Comparison of ENCODE assay signal across 1 cellular context in genomic region chr2:232480201-232481190, GRCh38.
TF ChIP-seq lines count a peak whose summit lies in the region.

No MANE protein-coding gene starts in this region.

TF ChIP-seq in K562, 482 proteins besides CTCF, POLR2A, EP300 and RAD21:
- TF ChIP-seq USF2 (CRISPR knock-in tag; IDR thresholded peaks at IDR 0.05) (peak; percentile 8; the same call in 1 of the 2 replicates), NFIC (IDR thresholded peaks at IDR 0.05) (no peak), ZNF518B (CRISPR knock-in tag; IDR thresholded peaks at IDR 0.05) (no peak), LEF1 (IDR thresholded peaks at IDR 0.05) (no peak), GTF3C2 (IDR thresholded peaks at IDR 0.05; ENCODE audit: borderline replicate concordance, extremely low read depth, insufficient read length) (no peak), ERF (CRISPR knock-in tag; IDR thresholded peaks at IDR 0.05) (no peak), USF1 (CRISPR knock-in tag; IDR thresholded peaks at IDR 0.05) (peak; percentile 60), HNRNPH1 (optimal IDR thresholded peaks at IDR 0.05; ENCODE audit: low read depth, low read length) (no peak), KLF13 (tag; IDR thresholded peaks at IDR 0.05; ENCODE audit: borderline replicate concordance, low read depth) (no peak), TAF9B (IDR thresholded peaks at IDR 0.05; ENCODE audit: partially characterized antibody) (no peak), ARNT (IDR thresholded peaks at IDR 0.05) (no peak), ZNF263 (CRISPR knock-in tag; IDR thresholded peaks at IDR 0.05; ENCODE audit: borderline replicate concordance) (peak; percentile 55; the same call in 1 of the 2 replicates), EGR1 (conservative IDR thresholded peaks at IDR 0.05) (no peak), POLR2AphosphoS5 (IDR thresholded peaks at IDR 0.05; ENCODE audit: control insufficient read depth, insufficient read depth, low read depth, low read length) (no peak), RFX7 (CRISPR knock-in tag; IDR thresholded peaks at IDR 0.05) (no peak)
TF ChIP-seq in K562: peak in this region for 3.
